Comparison of ENCODE assay signal across 24 cellular contexts in the genomic region with DNA sequence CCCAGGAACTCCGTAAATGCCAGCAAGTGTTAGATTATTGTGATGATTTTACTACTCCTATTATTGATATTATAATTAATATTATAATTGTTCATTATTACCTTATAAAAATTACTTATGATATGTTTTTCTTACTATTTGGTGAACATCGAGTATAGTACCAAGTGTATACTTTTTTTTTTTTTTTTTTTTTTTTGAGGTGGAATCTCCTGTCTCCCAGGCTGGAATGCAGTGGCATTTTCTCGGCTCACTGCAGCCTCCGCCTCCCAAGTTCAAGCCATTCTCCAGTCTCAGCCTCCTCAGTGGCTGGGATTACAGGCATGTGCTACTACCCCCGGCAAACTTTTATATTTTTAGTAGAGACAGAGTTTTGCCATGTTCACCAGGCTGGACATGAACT.
"Had no signal": no experiment of that assay in that cellular context is flagged by ENCODE, and none has a peak within 500 bp of the region (broad histone marks: within the 10 kb centered on the region; RNA-seq: fewer than 3 reads in every experiment).

No MANE protein-coding gene starts in this region.

- H3K4me1 Mint-ChIP-seq: memory B cell; naive B cell; stimulated activated naive CD8-positive, alpha-beta T cell treated with anti-CD3 and anti-CD28 coated beads, Interleukin-15, amount 100 ng/mL, for 72 hours had no signal

- H3K9me3 Mint-ChIP-seq: dendritic cell treated with granulocyte-macrophage colony-stimulating factor and Interleukin-4, amounts not matched to agents 40 ng/mL and 50 ng/mL, for 4 days; endodermal cell; memory B cell; mesothelial cell of epicardium; naive B cell; natural killer cell treated with Interleukin-12 subunit alpha and Interleukin-12 subunit beta and Interleukin-15 and Interleukin-18, amount 100 ng/mL, for 72 hours; neural progenitor cell; stimulated activated naive CD8-positive, alpha-beta T cell treated with anti-CD3 and anti-CD28 coated beads, Interleukin-15, amount 100 ng/mL, for 72 hours had no signal

- H3K36me3 Mint-ChIP-seq: memory B cell; mesothelial cell of epicardium; naive B cell; natural killer cell treated with Interleukin-12 subunit alpha and Interleukin-12 subunit beta and Interleukin-15 and Interleukin-18, amount 100 ng/mL, for 72 hours; neural progenitor cell had no signal

- H3K27me3 Mint-ChIP-seq: dendritic cell treated with granulocyte-macrophage colony-stimulating factor and Interleukin-4, amounts not matched to agents 40 ng/mL and 50 ng/mL, for 4 days; memory B cell; naive B cell; natural killer cell treated with Interleukin-12 subunit alpha and Interleukin-12 subunit beta and Interleukin-15 and Interleukin-18, amount 100 ng/mL, for 72 hours; stimulated activated naive CD8-positive, alpha-beta T cell treated with anti-CD3 and anti-CD28 coated beads, Interleukin-15, amount 100 ng/mL, for 72 hours had no signal

- ATAC-seq: esophagus mucosa; gastroesophageal sphincter; heart left ventricle; mucosa of descending colon; natural killer cell treated with Interleukin-12 subunit alpha and Interleukin-12 subunit beta and Interleukin-15 and Interleukin-18, amount 100 ng/mL, for 72 hours; sciatic nerve; stimulated activated naive CD8-positive, alpha-beta T cell treated with anti-CD3 and anti-CD28 coated beads, Interleukin-15, amount 100 ng/mL, for 72 hours; upper lobe of right lung had no signal

- H3K4me3 Mint-ChIP-seq: dendritic cell treated with granulocyte-macrophage colony-stimulating factor and Interleukin-4, amounts not matched to agents 40 ng/mL and 50 ng/mL, for 4 days; endodermal cell; memory B cell; mesothelial cell of epicardium; naive B cell; natural killer cell treated with Interleukin-12 subunit alpha and Interleukin-12 subunit beta and Interleukin-15 and Interleukin-18, amount 100 ng/mL, for 72 hours; neural progenitor cell; stimulated activated naive CD8-positive, alpha-beta T cell treated with anti-CD3 and anti-CD28 coated beads, Interleukin-15, amount 100 ng/mL, for 72 hours had no signal

- DNase-seq: effector CD8-positive, alpha-beta T cell; endodermal cell; foreskin fibroblast; heart left ventricle; kidney; mucosa of descending colon; naive B cell; stimulated activated CD4-positive, alpha-beta T cell treated with anti-CD3 and anti-CD28 coated beads, Interleukin-12 subunit alpha, Interleukin-12 subunit beta, amount 100 ng/mL, for 4 hours; stimulated activated CD4-positive, alpha-beta T cell treated with anti-CD3 and anti-CD28 coated beads, Interleukin-1b, Interleukin-23, amount 100 ng/mL, for 48 hours; stimulated activated CD4-positive, alpha-beta T cell treated with anti-CD3 and anti-CD28 coated beads, Interleukin-4, amount 100 ng/mL, for 1 hour; stimulated activated CD8-positive, alpha-beta memory T cell treated with anti-CD3 and anti-CD28 coated beads, Interleukin-4, amount 100 ng/mL, for 48 hours; stimulated activated naive CD4-positive, alpha-beta T cell; stimulated activated naive CD8-positive, alpha-beta T cell treated with anti-CD3 and anti-CD28 coated beads, Interleukin-15, amount 100 ng/mL, for 72 hours; transverse colon; upper lobe of right lung; uterus had no signal

- H3K27ac Mint-ChIP-seq: dendritic cell treated with granulocyte-macrophage colony-stimulating factor and Interleukin-4, amounts not matched to agents 40 ng/mL and 50 ng/mL, for 4 days; endodermal cell; memory B cell; mesothelial cell of epicardium; natural killer cell treated with Interleukin-12 subunit alpha and Interleukin-12 subunit beta and Interleukin-15 and Interleukin-18, amount 100 ng/mL, for 72 hours; neural progenitor cell; stimulated activated naive CD8-positive, alpha-beta T cell treated with anti-CD3 and anti-CD28 coated beads, Interleukin-15, amount 100 ng/mL, for 72 hours had no signal
